8 cellular contexts compared by ENCODE assay signal in genomic region chr20:62065669-62066338, GRCh38. TPM values are rescaled to one million over a fixed set of nuclear protein-coding genes. Genes with fewer than 3 reads are reported as not detected.
DNase-seq lines count a peak whose midpoint lies in the region; ATAC-seq and TF ChIP-seq lines count a peak whose summit lies in the region.

TSS of gene TAF4 (minus strand) at chr20:62065881. CDS start at chr20:62065810, 71 bp downstream.

- no peak for TF ChIP-seq CTCF in BJ (IDR thresholded peaks at IDR 0.05; ENCODE audit: insufficient read depth, low read depth, low read length)
- no peak for TF ChIP-seq CTCF in activated CD8-positive, alpha-beta T cell treated with anti-CD3 and anti-CD28 coated beads for 36 hours (IDR thresholded peaks at IDR 0.05)

- peaks cover 5% of the 10 kb centered on the region for H3K36me3 Mint-ChIP-seq in activated CD8-positive, alpha-beta T cell treated with anti-CD3 and anti-CD28 coated beads for 36 hours (ENCODE audit: low read depth)

- H3K27ac ChIP-seq in ectodermal cell (ENCODE audit: insufficient read depth, low read depth, low read length, poor library complexity, severe bottlenecking) = peak within 1 kb of the TSS; percentile 80

- peak within 1 kb of the TSS; percentile 79 for H3K4me3 Mint-ChIP-seq in activated CD8-positive, alpha-beta T cell treated with anti-CD3 and anti-CD28 coated beads for 36 hours

- H3K27me3 Mint-ChIP-seq in activated CD8-positive, alpha-beta T cell treated with anti-CD3 and anti-CD28 coated beads for 36 hours = no peaks in the 10 kb centered on the region

- H3K4me1 ChIP-seq in ectodermal cell (ENCODE audit: control insufficient read depth, insufficient read depth, low read length) = peaks cover 21% of the 10 kb centered on the region

- H3K27me3 ChIP-seq in BJ (ENCODE audit: control insufficient read depth, insufficient read depth, low read length) (no peaks in the 10 kb centered on the region), ectodermal cell (ENCODE audit: control insufficient read depth, insufficient read depth, low read length, poor library complexity, severe bottlenecking) (no peaks in the 10 kb centered on the region)

- POLR2A ChIA-PET in BJ (lab: Charles Lee) = interaction anchor here (0.6 kb wide), 1 partner anchor 64 kb away, joined by 3 read pairs; no protein-coding TSS in a partner anchor
- POLR2A ChIA-PET in activated CD8-positive, alpha-beta T cell treated with anti-CD3 and anti-CD28 coated beads for 36 hours (lab: Charles Lee) = interaction anchor here (0.7 to 3.2 kb wide), 13 partner anchors 26 to 109 kb away, joined by 3 to 27 read pairs (median 4); partner anchors contain the start of genes LSM14B, PSMA7 and SS18L1

- intact Hi-C loops in activated CD8-positive, alpha-beta T cell treated with anti-CD3 and anti-CD28 coated beads for 36 hours (cut with micrococcal nuclease) = loop anchor here (5.0 kb wide), 1 partner anchor 56 kb away; the partner anchor contains the start of gene LSM14B

- H3K4me1 Mint-ChIP-seq in activated CD8-positive, alpha-beta T cell treated with anti-CD3 and anti-CD28 coated beads for 36 hours (ENCODE audit: low read depth) = peaks cover 47% of the 10 kb centered on the region

- peak; percentile 69 for ATAC-seq in HG03439 (IDR thresholded peaks at IDR 0.05; ENCODE audit: unreplicated experiment)
- ATAC-seq in activated CD8-positive, alpha-beta T cell treated with anti-CD3 and anti-CD28 coated beads for 36 hours = peak; percentile 80

- CTCF ChIA-PET in BJ (lab: Yijun Ruan, JAX) = no interaction called here
- CTCF ChIA-PET in activated CD8-positive, alpha-beta T cell treated with anti-CD3 and anti-CD28 coated beads for 36 hours (lab: Charles Lee) = interaction anchor here (1.3 to 1.6 kb wide), 3 partner anchors 55 to 70 kb away, joined by 3 to 5 read pairs (median 5); partner anchors contain the start of gene LSM14B

- 0% methylated on average over 117 of the region's 117 CpGs for WGBS in ectodermal cell, 2 experiments

- H3K9me3 ChIP-seq in ectodermal cell (ENCODE audit: control insufficient read depth, low read length) = no peaks in the 10 kb centered on the region

- DNase-seq in BJ (ENCODE audit: low read depth) (no peak), GM19238 (ENCODE audit: insufficient read length, low spot score) (peak; percentile 100), NCI-H748 treated with DMSO at 0.1 percent for 48 hours (lab: John Stamatoyannopoulos, UW) (peak; percentile 23), lung microvascular endothelial cell (ENCODE audit: low read depth in 2 of 2) (peak; percentile 73 to 86)
- peak; percentile 71 for DNase-seq in activated CD8-positive, alpha-beta T cell treated with anti-CD3 and anti-CD28 coated beads for 36 hours
- DNase-seq in stimulated activated CD4-positive, alpha-beta T cell treated with anti-CD3 and anti-CD28 coated beads, TNF-alpha, amount 100 ng/mL, for 48 hours (ENCODE audit: low read depth in 3 of 3) = peak; percentile 57 to 61 (median 58)

- H3K4me3 ChIP-seq in BJ (ENCODE audit: low read depth, low read length) (peak within 1 kb of the TSS; percentile 61), ectodermal cell (ENCODE audit: insufficient read depth, low read depth, low read length) (peak within 1 kb of the TSS; percentile 65)

- H3K36me3 ChIP-seq in BJ (ENCODE audit: control insufficient read depth, insufficient read depth, low read length) = no peaks in the 10 kb centered on the region
- H3K36me3 ChIP-seq in ectodermal cell (ENCODE audit: control insufficient read depth, insufficient read depth, low read length) = no peaks in the 10 kb centered on the region

- peak within 1 kb of the TSS; percentile 81 for H3K27ac Mint-ChIP-seq in activated CD8-positive, alpha-beta T cell treated with anti-CD3 and anti-CD28 coated beads for 36 hours

- H3K9me3 Mint-ChIP-seq in activated CD8-positive, alpha-beta T cell treated with anti-CD3 and anti-CD28 coated beads for 36 hours = no peaks in the 10 kb centered on the region

RNA-seq across cellular contexts. Expression of gene TAF4, which starts in this region (rescaled TPM):
- polyA plus RNA-seq in BJ (2011; rRNA removed) = 1.2 and 1.4 TPM in 2 replicates
- 1.5 and 2.2 TPM in 2 replicates for polyA minus RNA-seq in BJ (2011; rRNA and poly(A)+ RNA removed)
- total RNA-seq in activated CD8-positive, alpha-beta T cell treated with anti-CD3 and anti-CD28 coated beads for 36 hours = 10 to 100 TPM; 14.1 to 15.9 TPM
- polyA plus RNA-seq in ectodermal cell (2013, experiment 1 of 4) = 19.1 TPM
- polyA plus RNA-seq in ectodermal cell (2013, experiment 2 of 4) = 20.6 TPM
- 20.8 TPM for polyA plus RNA-seq in ectodermal cell (2013, experiment 3 of 4)
- polyA plus RNA-seq in ectodermal cell (2013, experiment 4 of 4) = 19.3 TPM
- 1.3 and 2.6 TPM in 2 replicates for total RNA-seq in lung microvascular endothelial cell
